In genomic region chr13:40484101-40484800, GRCh38 we compare ENCODE assay signal across 1 cellular context.
A peak's percentile ranks its signal among the peaks of the same experiment; 100 is the strongest.
TF ChIP-seq lines count a peak whose summit lies in the region.

No MANE protein-coding gene starts in this region.

TF ChIP-seq in HepG2, 621 proteins besides CTCF, POLR2A, EP300 and RAD21 (continued from another document):
- 0 out of 2 replicates have a peak, but pooled peaks have one; percentile 5 for TF ChIP-seq ZNF687 (CRISPR knock-in tag; IDR thresholded peaks at IDR 0.05)
